19 cellular contexts compared by ENCODE assay signal in the genomic region with DNA sequence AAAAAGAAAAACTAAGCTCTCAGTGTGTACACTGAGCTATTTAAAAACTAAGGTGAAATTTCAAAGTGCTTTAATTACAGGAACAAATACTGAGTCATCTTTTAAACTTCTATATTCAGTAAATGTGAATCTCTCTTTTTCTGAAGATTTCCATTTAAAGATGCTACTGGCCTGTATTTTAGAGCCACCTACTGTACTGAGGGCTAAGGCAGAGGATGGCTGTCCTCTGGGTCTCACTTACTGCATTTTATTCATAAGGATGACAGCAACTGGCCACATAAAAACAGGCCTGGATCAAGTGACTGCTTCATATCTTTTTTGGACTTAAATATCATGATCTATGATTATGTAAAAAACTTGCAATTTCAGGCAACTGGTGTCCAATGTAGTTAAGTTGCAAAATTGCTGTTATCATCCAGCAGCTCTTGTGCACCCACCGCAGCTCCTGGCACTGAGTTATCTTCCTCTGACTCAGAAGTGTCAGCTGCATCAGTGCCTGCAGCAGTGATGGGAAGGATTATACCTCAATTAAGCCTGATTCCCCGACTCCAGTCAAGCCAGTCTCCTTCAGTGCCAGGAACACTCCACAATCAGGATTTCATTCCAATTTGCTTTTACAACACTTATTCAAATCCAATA.
DNase-seq lines count a peak whose midpoint lies in the region; ATAC-seq and TF ChIP-seq lines count a peak whose summit lies in the region.
"Had no signal": no experiment of that assay in that cellular context is flagged by ENCODE, and none has a peak within 500 bp of the region (broad histone marks: within the 10 kb centered on the region; RNA-seq: fewer than 3 reads in every experiment).

No MANE protein-coding gene starts in this region.

- H3K36me3 Mint-ChIP-seq in WTC11, result no peaks in the 10 kb centered on the region
- H3K36me3 Mint-ChIP-seq in T-helper 2 cell treated with Interferon-gamma antibody and Interleukin-4, amounts not matched to agents 5 μg/mL and 100 μg/mL, for 36 hours (ENCODE audit: low read depth), result no peaks in the 10 kb centered on the region

- H3K4me1 Mint-ChIP-seq in WTC11, result peaks cover 10% of the 10 kb centered on the region
- H3K4me1 Mint-ChIP-seq in T-helper 2 cell treated with Interferon-gamma antibody and Interleukin-4, amounts not matched to agents 5 μg/mL and 100 μg/mL, for 36 hours (ENCODE audit: low read depth), result no peaks in the 10 kb centered on the region

- no peak overlapping the region for H3K4me3 ChIP-seq in choroid plexus epithelial cell (ENCODE audit: low read depth, low read length)
- H3K4me3 ChIP-seq: HAP-1, thyroid gland had no signal

- H3K4me3 Mint-ChIP-seq in WTC11, result no peak overlapping the region
- no peak overlapping the region for H3K4me3 Mint-ChIP-seq in T-helper 2 cell treated with Interferon-gamma antibody and Interleukin-4, amounts not matched to agents 5 μg/mL and 100 μg/mL, for 36 hours
- H3K4me3 Mint-ChIP-seq: activated naive CD4-positive, alpha-beta T cell treated with anti-CD3 and anti-CD28 coated beads for 36 hours had no signal

- H3K27ac Mint-ChIP-seq in WTC11, result no peak overlapping the region
- H3K27ac Mint-ChIP-seq in T-helper 2 cell treated with Interferon-gamma antibody and Interleukin-4, amounts not matched to agents 5 μg/mL and 100 μg/mL, for 36 hours, result no peak overlapping the region
- H3K27ac Mint-ChIP-seq: activated naive CD4-positive, alpha-beta T cell treated with anti-CD3 and anti-CD28 coated beads for 36 hours had no signal

- no peaks in the 10 kb centered on the region for H3K27me3 Mint-ChIP-seq in WTC11 (ENCODE audit: low read depth)
- no peaks in the 10 kb centered on the region for H3K27me3 Mint-ChIP-seq in T-helper 2 cell treated with Interferon-gamma antibody and Interleukin-4, amounts not matched to agents 5 μg/mL and 100 μg/mL, for 36 hours (ENCODE audit: low read depth)

- TF ChIP-seq CTCF in choroid plexus epithelial cell (conservative IDR thresholded peaks at IDR 0.05; ENCODE audit: low read depth, low read length) (no peak), WTC11 (IDR thresholded peaks at IDR 0.05) (no peak)

- peak; percentile 9 for DNase-seq in HPDE6-E6E7 (ENCODE audit: extremely low spot score)
- DNase-seq in RKO (ENCODE audit: low spot score), result peak; percentile 1
- peak; percentile 41 for DNase-seq in choroid plexus epithelial cell (ENCODE audit: low read depth)
- peak; percentile 3 for DNase-seq in occipital lobe (lab: John Stamatoyannopoulos, UW)
- no peak for DNase-seq in WTC11 (ENCODE audit: low spot score)
- DNase-seq in T-helper 2 cell treated with Interferon-gamma antibody and Interleukin-4, amounts not matched to agents 5 μg/mL and 100 μg/mL, for 36 hours (ENCODE audit: low spot score), result no peak
- DNase-seq: activated CD4-positive, alpha-beta T cell treated with anti-CD3 and anti-CD28 coated beads for 4 hours; activated CD8-positive, alpha-beta memory T cell treated with anti-CD3 and anti-CD28 coated beads, Interleukin-2, amount 50 U/mL, for 4 hours; activated naive CD4-positive, alpha-beta T cell treated with anti-CD3 and anti-CD28 coated beads for 36 hours; AML-193; Calu3; left colon; NCI-H2081 treated with DMSO at 0.1 percent for 48 hours; small intestine; T-helper 2 cell; thyroid gland had no signal

- ATAC-seq in HG02571 (IDR thresholded peaks at IDR 0.05; ENCODE audit: unreplicated experiment), result no peak
- ATAC-seq in GM18867 (IDR thresholded peaks at IDR 0.05; ENCODE audit: unreplicated experiment), result no peak
- no peak for ATAC-seq in WTC11
- ATAC-seq: left colon had no signal

- no peaks in the 10 kb centered on the region for H3K9me3 Mint-ChIP-seq in WTC11
- H3K9me3 Mint-ChIP-seq in T-helper 2 cell treated with Interferon-gamma antibody and Interleukin-4, amounts not matched to agents 5 μg/mL and 100 μg/mL, for 36 hours, result peaks cover 14% of the 10 kb centered on the region
- H3K9me3 Mint-ChIP-seq: activated naive CD4-positive, alpha-beta T cell treated with anti-CD3 and anti-CD28 coated beads for 36 hours had no signal

- CTCF ChIA-PET in WTC11 (lab: Charles Lee), result no interaction called here

- POLR2A ChIA-PET in WTC11 (lab: Charles Lee), result no interaction called here

TF ChIP-seq in WTC11, 78 proteins besides CTCF, POLR2A, EP300 and RAD21 (continues in another document):
- TF ChIP-seq, protein P1, sequence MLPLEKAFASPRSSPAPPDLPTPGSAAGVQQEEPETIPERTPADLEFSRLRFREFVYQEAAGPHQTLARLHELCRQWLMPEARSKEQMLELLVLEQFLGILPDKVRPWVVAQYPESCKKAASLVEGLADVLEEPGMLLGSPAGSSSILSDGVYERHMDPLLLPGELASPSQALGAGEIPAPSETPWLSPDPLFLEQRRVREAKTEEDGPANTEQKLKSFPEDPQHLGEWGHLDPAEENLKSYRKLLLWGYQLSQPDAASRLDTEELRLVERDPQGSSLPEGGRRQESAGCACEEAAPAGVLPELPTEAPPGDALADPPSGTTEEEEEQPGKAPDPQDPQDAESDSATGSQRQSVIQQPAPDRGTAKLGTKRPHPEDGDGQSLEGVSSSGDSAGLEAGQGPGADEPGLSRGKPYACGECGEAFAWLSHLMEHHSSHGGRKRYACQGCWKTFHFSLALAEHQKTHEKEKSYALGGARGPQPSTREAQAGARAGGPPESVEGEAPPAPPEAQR (CRISPR knock-in tag; IDR thresholded peaks at IDR 0.05), result no peak
- TF ChIP-seq TEAD1 (CRISPR knock-in tag; IDR thresholded peaks at IDR 0.05), result no peak
- TF ChIP-seq, protein P2, sequence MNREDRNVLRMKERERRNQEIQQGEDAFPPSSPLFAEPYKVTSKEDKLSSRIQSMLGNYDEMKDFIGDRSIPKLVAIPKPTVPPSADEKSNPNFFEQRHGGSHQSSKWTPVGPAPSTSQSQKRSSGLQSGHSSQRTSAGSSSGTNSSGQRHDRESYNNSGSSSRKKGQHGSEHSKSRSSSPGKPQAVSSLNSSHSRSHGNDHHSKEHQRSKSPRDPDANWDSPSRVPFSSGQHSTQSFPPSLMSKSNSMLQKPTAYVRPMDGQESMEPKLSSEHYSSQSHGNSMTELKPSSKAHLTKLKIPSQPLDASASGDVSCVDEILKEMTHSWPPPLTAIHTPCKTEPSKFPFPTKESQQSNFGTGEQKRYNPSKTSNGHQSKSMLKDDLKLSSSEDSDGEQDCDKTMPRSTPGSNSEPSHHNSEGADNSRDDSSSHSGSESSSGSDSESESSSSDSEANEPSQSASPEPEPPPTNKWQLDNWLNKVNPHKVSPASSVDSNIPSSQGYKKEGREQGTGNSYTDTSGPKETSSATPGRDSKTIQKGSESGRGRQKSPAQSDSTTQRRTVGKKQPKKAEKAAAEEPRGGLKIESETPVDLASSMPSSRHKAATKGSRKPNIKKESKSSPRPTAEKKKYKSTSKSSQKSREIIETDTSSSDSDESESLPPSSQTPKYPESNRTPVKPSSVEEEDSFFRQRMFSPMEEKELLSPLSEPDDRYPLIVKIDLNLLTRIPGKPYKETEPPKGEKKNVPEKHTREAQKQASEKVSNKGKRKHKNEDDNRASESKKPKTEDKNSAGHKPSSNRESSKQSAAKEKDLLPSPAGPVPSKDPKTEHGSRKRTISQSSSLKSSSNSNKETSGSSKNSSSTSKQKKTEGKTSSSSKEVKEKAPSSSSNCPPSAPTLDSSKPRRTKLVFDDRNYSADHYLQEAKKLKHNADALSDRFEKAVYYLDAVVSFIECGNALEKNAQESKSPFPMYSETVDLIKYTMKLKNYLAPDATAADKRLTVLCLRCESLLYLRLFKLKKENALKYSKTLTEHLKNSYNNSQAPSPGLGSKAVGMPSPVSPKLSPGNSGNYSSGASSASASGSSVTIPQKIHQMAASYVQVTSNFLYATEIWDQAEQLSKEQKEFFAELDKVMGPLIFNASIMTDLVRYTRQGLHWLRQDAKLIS (CRISPR knock-in tag; IDR thresholded peaks at IDR 0.05; ENCODE audit: borderline replicate concordance), result no peak
- TF ChIP-seq ESRRA (CRISPR knock-in tag; IDR thresholded peaks at IDR 0.05; ENCODE audit: borderline replicate concordance), result no peak
- TF ChIP-seq, protein P3, sequence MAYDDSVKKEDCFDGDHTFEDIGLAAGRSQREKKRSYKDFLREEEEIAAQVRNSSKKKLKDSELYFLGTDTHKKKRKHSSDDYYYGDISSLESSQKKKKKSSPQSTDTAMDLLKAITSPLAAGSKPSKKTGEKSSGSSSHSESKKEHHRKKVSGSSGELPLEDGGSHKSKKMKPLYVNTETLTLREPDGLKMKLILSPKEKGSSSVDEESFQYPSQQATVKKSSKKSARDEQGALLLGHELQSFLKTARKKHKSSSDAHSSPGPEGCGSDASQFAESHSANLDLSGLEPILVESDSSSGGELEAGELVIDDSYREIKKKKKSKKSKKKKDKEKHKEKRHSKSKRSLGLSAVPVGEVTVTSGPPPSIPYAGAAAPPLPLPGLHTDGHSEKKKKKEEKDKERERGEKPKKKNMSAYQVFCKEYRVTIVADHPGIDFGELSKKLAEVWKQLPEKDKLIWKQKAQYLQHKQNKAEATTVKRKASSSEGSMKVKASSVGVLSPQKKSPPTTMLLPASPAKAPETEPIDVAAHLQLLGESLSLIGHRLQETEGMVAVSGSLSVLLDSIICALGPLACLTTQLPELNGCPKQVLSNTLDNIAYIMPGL (CRISPR knock-in tag; IDR thresholded peaks at IDR 0.05), result no peak
- TF ChIP-seq CREB1 (CRISPR knock-in tag; IDR thresholded peaks at IDR 0.05), result no peak
- no peak for TF ChIP-seq CREM (CRISPR knock-in tag; IDR thresholded peaks at IDR 0.05)
- no peak for TF ChIP-seq NFATC4 (CRISPR knock-in tag; IDR thresholded peaks at IDR 0.05)
- no peak for TF ChIP-seq ZNF138 (CRISPR knock-in tag; conservative IDR thresholded peaks at IDR 0.05)
- TF ChIP-seq ZNF423 (CRISPR knock-in tag; IDR thresholded peaks at IDR 0.05), result no peak
- TF ChIP-seq, protein P4, sequence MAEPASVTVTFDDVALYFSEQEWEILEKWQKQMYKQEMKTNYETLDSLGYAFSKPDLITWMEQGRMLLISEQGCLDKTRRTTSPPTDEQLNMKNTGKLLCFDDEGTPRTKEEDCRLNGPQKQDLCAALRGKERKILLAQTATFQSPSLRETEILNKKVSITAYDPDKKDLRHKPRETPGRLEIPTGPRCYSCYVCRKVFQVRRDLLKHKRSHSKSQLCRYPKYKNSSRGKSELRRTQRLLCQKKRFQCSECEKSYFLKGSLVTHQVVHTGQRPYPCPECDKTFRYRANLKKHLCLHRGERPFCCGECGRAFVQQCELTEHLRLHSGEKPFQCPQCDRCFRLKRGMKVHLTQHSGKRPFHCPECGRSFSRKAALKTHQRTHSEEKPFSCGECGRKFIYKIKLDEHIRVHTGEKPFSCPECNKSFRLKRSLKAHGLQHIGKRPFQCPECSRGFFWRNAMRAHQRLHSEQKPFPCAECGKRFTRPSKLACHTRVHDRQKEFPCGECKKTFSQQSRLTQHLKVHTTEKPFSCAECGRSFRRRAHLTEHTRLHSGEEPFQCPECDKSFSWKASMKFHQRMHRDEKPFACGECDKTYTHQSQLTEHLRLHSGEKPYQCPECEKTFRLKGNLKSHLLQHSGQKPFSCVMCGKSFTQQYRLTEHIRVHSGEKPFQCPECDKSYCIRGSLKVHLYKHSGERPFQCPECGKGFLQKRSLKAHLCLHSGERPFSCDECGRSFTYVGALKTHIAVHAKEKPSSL (CRISPR knock-in tag; conservative IDR thresholded peaks at IDR 0.05), result no peak

Comparison
In these comparisons a context has a peak if more than half of its experiments do, and no peak if none do; other contexts are left out.
1. DNase-seq: peak in HPDE6-E6E7 (single experiment), RKO (single experiment), choroid plexus epithelial cell (single experiment) and occipital lobe (single experiment); none in WTC11 (single experiment) and T-helper 2 cell treated with Interferon-gamma antibody and Interleukin-4, amounts not matched to agents 5 μg/mL and 100 μg/mL, for 36 hours (single experiment).